In the genomic region with DNA sequence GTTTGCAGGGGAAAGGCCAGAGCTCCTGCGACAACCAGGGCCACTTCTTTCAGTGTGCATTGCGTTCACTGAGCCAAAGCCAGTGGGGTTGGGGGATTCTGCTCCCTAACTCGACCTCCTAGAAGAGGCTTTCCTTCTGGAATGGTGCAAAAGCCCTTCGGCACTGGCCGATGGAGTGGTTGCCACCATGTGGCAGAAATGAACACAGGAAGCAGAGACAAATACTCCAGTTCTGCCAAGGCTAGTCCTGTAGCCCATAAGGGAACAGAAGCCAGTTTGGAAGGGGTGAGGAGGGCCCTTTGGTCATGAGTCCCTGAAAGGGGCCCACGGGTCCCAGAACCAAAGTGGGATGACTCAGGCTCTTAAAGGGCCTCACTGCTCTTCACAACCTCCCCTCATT, we compare ENCODE assay signal across 24 cellular contexts.
"Had no signal": no experiment of that assay in that cellular context is flagged by ENCODE, and none has a peak within 500 bp of the region (broad histone marks: within the 10 kb centered on the region; RNA-seq: fewer than 3 reads in every experiment).

No MANE protein-coding gene starts in this region.

- DNase-seq: activated CD4-positive, alpha-beta T cell treated with anti-CD3 and anti-CD28 coated beads, Interleukin-2, amount 10 ng/mL, durations not matched to agents 24 days and 14 days; activated CD8-positive, alpha-beta T cell treated with anti-CD3 and anti-CD28 coated beads for 36 hours; activated naive CD4-positive, alpha-beta T cell; activated naive CD8-positive, alpha-beta T cell treated with anti-CD3 and anti-CD28 coated beads, Interleukin-2, amount 10 ng/mL, durations not matched to agents 7 days and 5 days; activated T-cell treated with anti-CD3 and anti-CD28 coated beads, Interleukin-2, amount 50 U/mL, for 1 hour; amygdala; body of pancreas; cortex of kidney; heart right ventricle; immature natural killer cell; kidney glomerular epithelial cell; nephron progenitor cell; right cardiac atrium; small intestine; stimulated activated CD4-positive, alpha-beta T cell treated with anti-CD3 and anti-CD28 coated beads, Interleukin-15, amount 100 ng/mL, for 24 hours; stimulated activated CD4-positive, alpha-beta T cell treated with anti-CD3 and anti-CD28 coated beads, Interleukin-4, amount 100 ng/mL, for 1 hour; stomach; testis; upper lobe of left lung had no signal

- H3K4me1 Mint-ChIP-seq: activated CD4-positive, alpha-beta T cell treated with anti-CD3 and anti-CD28 coated beads, Interleukin-2, amount 10 ng/mL, durations not matched to agents 24 days and 14 days; activated naive CD8-positive, alpha-beta T cell treated with anti-CD3 and anti-CD28 coated beads, Interleukin-2, amount 10 ng/mL, durations not matched to agents 7 days and 5 days; activated T-helper 17 cell treated with anti-CD3 and anti-CD28 coated beads, Interleukin-2, amount 50 U/mL, for 72 hours; nephron progenitor cell had no signal

- H3K27ac Mint-ChIP-seq: activated CD4-positive, alpha-beta T cell treated with anti-CD3 and anti-CD28 coated beads, Interleukin-2, amount 10 ng/mL, durations not matched to agents 24 days and 14 days; activated CD8-positive, alpha-beta T cell treated with anti-CD3 and anti-CD28 coated beads for 36 hours; activated naive CD8-positive, alpha-beta T cell treated with anti-CD3 and anti-CD28 coated beads, Interleukin-2, amount 10 ng/mL, durations not matched to agents 7 days and 5 days; activated T-helper 17 cell treated with anti-CD3 and anti-CD28 coated beads, Interleukin-2, amount 50 U/mL, for 72 hours; immature natural killer cell; nephron progenitor cell; progenitor cell of endocrine pancreas had no signal

- H3K27ac ChIP-seq: body of pancreas, gastroesophageal sphincter, heart right ventricle, stomach, testis, upper lobe of left lung had no signal

- H3K4me3 ChIP-seq: body of pancreas, gastroesophageal sphincter, heart right ventricle, lung, stomach, testis, upper lobe of left lung had no signal

- H3K9me3 ChIP-seq: body of pancreas, gastroesophageal sphincter, heart right ventricle, stomach, testis, upper lobe of left lung had no signal

- ATAC-seq: activated CD8-positive, alpha-beta T cell treated with anti-CD3 and anti-CD28 coated beads for 36 hours; activated T-helper 17 cell treated with anti-CD3 and anti-CD28 coated beads, Interleukin-2, amount 50 U/mL, for 72 hours; body of pancreas; gastroesophageal sphincter had no signal

- H3K4me3 Mint-ChIP-seq: activated CD4-positive, alpha-beta T cell treated with anti-CD3 and anti-CD28 coated beads, Interleukin-2, amount 10 ng/mL, durations not matched to agents 24 days and 14 days; activated CD8-positive, alpha-beta T cell treated with anti-CD3 and anti-CD28 coated beads for 36 hours; activated naive CD8-positive, alpha-beta T cell treated with anti-CD3 and anti-CD28 coated beads, Interleukin-2, amount 10 ng/mL, durations not matched to agents 7 days and 5 days; activated T-helper 17 cell treated with anti-CD3 and anti-CD28 coated beads, Interleukin-2, amount 50 U/mL, for 72 hours; central memory CD8-positive, alpha-beta T cell; immature natural killer cell; nephron progenitor cell had no signal

- H3K4me1 ChIP-seq: body of pancreas, gastroesophageal sphincter, heart right ventricle, stomach, testis, upper lobe of left lung had no signal

- H3K27me3 ChIP-seq: body of pancreas, gastroesophageal sphincter, heart right ventricle, stomach, testis, upper lobe of left lung had no signal

- H3K36me3 ChIP-seq: gastroesophageal sphincter, heart right ventricle, stomach, upper lobe of left lung had no signal

- H3K27me3 Mint-ChIP-seq: activated CD8-positive, alpha-beta T cell treated with anti-CD3 and anti-CD28 coated beads for 36 hours; activated T-helper 17 cell treated with anti-CD3 and anti-CD28 coated beads, Interleukin-2, amount 50 U/mL, for 72 hours; central memory CD8-positive, alpha-beta T cell had no signal

- H3K9me3 Mint-ChIP-seq: activated CD4-positive, alpha-beta T cell treated with anti-CD3 and anti-CD28 coated beads, Interleukin-2, amount 10 ng/mL, durations not matched to agents 24 days and 14 days; activated CD8-positive, alpha-beta T cell treated with anti-CD3 and anti-CD28 coated beads for 36 hours; activated naive CD8-positive, alpha-beta T cell treated with anti-CD3 and anti-CD28 coated beads, Interleukin-2, amount 10 ng/mL, durations not matched to agents 7 days and 5 days; activated T-helper 17 cell treated with anti-CD3 and anti-CD28 coated beads, Interleukin-2, amount 50 U/mL, for 72 hours; central memory CD8-positive, alpha-beta T cell; immature natural killer cell; nephron progenitor cell had no signal

- H3K36me3 Mint-ChIP-seq: activated naive CD8-positive, alpha-beta T cell treated with anti-CD3 and anti-CD28 coated beads, Interleukin-2, amount 10 ng/mL, durations not matched to agents 7 days and 5 days; immature natural killer cell had no signal
